Comparison of ENCODE assay signal across 1 cellular context in genomic region chr21:33572350-33572749, GRCh38.
TF ChIP-seq lines count a peak whose summit lies in the region.

No MANE protein-coding gene starts in this region.

TF ChIP-seq in GM23338, 12 proteins besides CTCF, POLR2A, EP300 and RAD21 (continued from another document):
- TF ChIP-seq STAT1 (IDR thresholded peaks at IDR 0.05; ENCODE audit: unreplicated experiment), result no peak
- no peak for TF ChIP-seq EZH2phosphoT487 (IDR thresholded peaks at IDR 0.05; ENCODE audit: unreplicated experiment)
- no peak for TF ChIP-seq ZNF331 (CRISPR knock-in tag; IDR thresholded peaks at IDR 0.05; ENCODE audit: low read depth)
- TF ChIP-seq, protein P1, sequence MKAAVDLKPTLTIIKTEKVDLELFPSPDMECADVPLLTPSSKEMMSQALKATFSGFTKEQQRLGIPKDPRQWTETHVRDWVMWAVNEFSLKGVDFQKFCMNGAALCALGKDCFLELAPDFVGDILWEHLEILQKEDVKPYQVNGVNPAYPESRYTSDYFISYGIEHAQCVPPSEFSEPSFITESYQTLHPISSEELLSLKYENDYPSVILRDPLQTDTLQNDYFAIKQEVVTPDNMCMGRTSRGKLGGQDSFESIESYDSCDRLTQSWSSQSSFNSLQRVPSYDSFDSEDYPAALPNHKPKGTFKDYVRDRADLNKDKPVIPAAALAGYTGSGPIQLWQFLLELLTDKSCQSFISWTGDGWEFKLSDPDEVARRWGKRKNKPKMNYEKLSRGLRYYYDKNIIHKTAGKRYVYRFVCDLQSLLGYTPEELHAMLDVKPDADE (IDR thresholded peaks at IDR 0.05), result no peak
- no peak for TF ChIP-seq POLR2AphosphoS5 (IDR thresholded peaks at IDR 0.05; ENCODE audit: low read depth)
- TF ChIP-seq CREB1 (CRISPR knock-in tag; IDR thresholded peaks at IDR 0.05; ENCODE audit: low read depth), result no peak
- no peak for TF ChIP-seq EZH2 (IDR thresholded peaks at IDR 0.05; ENCODE audit: low read depth, unreplicated experiment)
TF ChIP-seq in GM23338: peak in this region for 0.
